ENCODE assay signal across 16 cellular contexts in the genomic region with DNA sequence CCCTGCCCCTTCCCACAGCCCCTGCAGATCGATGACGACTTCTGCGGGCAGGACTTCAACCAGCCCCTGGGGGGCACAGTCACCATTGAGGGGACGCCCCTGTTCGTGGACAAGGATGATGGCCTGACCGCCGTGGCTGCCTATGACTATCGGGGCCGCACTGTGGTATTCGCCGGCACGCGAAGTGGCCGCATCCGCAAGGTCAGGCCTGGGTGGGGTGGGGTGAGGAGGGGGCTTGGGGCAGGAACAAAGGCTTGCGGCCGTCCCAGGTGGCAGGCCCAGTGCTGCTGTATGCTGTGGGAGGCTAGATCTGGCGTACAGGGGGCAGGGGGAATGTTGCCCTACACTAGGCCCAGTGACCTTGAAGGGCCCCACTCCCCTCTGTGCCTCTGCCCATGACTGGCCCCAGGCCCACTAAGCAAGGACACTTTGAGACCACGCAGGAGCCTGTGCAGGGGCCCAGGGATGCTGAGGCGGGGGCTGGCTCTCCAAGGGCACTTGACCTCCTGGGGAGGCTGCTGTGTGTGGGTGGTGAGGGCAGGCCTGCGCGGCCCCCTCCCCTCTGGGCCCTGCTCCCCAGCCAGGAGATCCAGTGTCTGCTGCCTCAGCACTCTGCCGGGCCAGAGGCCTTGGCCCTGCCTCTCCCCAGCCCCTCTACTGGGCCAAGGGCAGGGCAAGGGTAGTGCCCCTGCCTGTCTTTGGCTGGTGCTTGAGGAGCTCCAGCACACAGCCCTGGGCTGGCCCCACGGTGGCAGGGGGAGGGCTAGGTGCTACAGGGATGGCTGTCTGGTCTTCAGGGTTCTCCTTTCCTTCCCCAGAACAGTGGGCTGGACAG.
"Had no signal": no experiment of that assay in that cellular context is flagged by ENCODE, and none has a peak within 500 bp of the region (broad histone marks: within the 10 kb centered on the region; RNA-seq: fewer than 3 reads in every experiment).

No MANE protein-coding gene starts in this region.

- H3K27ac Mint-ChIP-seq: activated CD4-positive, alpha-beta memory T cell treated with anti-CD3 and anti-CD28 coated beads for 36 hours; activated naive CD4-positive, alpha-beta T cell treated with anti-CD3 and anti-CD28 coated beads, Interleukin-2, amount 10 ng/mL, durations not matched to agents 7 days and 5 days; activated T-cell treated with anti-CD3 and anti-CD28 coated beads, Interleukin-2, amount 50 U/mL, for 72 hours; naive thymus-derived CD8-positive, alpha-beta T cell; neural progenitor cell; T-helper 17 cell had no signal

- H3K36me3 ChIP-seq: neural progenitor cell, prostate gland had no signal

- H3K4me1 ChIP-seq: neural progenitor cell had no signal

- H3K36me3 Mint-ChIP-seq: activated naive CD4-positive, alpha-beta T cell treated with anti-CD3 and anti-CD28 coated beads, Interleukin-2, amount 10 ng/mL, durations not matched to agents 7 days and 5 days had no signal

- H3K27me3 Mint-ChIP-seq: activated CD4-positive, alpha-beta memory T cell treated with anti-CD3 and anti-CD28 coated beads for 36 hours; activated naive CD4-positive, alpha-beta T cell treated with anti-CD3 and anti-CD28 coated beads, Interleukin-2, amount 10 ng/mL, durations not matched to agents 7 days and 5 days; naive thymus-derived CD8-positive, alpha-beta T cell; T-helper 17 cell had no signal

- DNase-seq: activated CD4-positive, alpha-beta memory T cell treated with anti-CD3 and anti-CD28 coated beads for 36 hours; activated CD4-positive, alpha-beta T cell treated with anti-CD3 and anti-CD28 coated beads for 48 hours; activated effector memory CD4-positive, alpha-beta T cell treated with Interleukin-2 at 50 U/mL for 16 hours; activated naive CD4-positive, alpha-beta T cell treated with anti-CD3 and anti-CD28 coated beads, Interleukin-2, amount 10 ng/mL, durations not matched to agents 7 days and 5 days; activated T-cell treated with anti-CD3 and anti-CD28 coated beads, Interleukin-2, amount 50 U/mL, for 72 hours; amygdala; naive thymus-derived CD8-positive, alpha-beta T cell; stimulated activated CD4-positive, alpha-beta T cell treated with anti-CD3 and anti-CD28 coated beads, Interleukin-1b, Interleukin-23, amount 100 ng/mL, for 48 hours; SW 1271; T-helper 17 cell; testis; upper lobe of right lung had no signal

- H3K9me3 ChIP-seq: prostate gland, testis, upper lobe of right lung had no signal

- H3K27me3 ChIP-seq: neural progenitor cell, testis, upper lobe of right lung had no signal

- H3K27ac ChIP-seq: neural progenitor cell, prostate gland, testis, upper lobe of right lung had no signal

- H3K4me3 Mint-ChIP-seq: activated CD4-positive, alpha-beta memory T cell treated with anti-CD3 and anti-CD28 coated beads for 36 hours; activated naive CD4-positive, alpha-beta T cell treated with anti-CD3 and anti-CD28 coated beads, Interleukin-2, amount 10 ng/mL, durations not matched to agents 7 days and 5 days; activated T-cell treated with anti-CD3 and anti-CD28 coated beads, Interleukin-2, amount 50 U/mL, for 72 hours; neural progenitor cell; T-helper 17 cell had no signal

- H3K9me3 Mint-ChIP-seq: activated CD4-positive, alpha-beta memory T cell treated with anti-CD3 and anti-CD28 coated beads for 36 hours; activated naive CD4-positive, alpha-beta T cell treated with anti-CD3 and anti-CD28 coated beads, Interleukin-2, amount 10 ng/mL, durations not matched to agents 7 days and 5 days; activated T-cell treated with anti-CD3 and anti-CD28 coated beads, Interleukin-2, amount 50 U/mL, for 72 hours; naive thymus-derived CD8-positive, alpha-beta T cell; neural progenitor cell had no signal

- H3K4me1 Mint-ChIP-seq: activated naive CD4-positive, alpha-beta T cell treated with anti-CD3 and anti-CD28 coated beads, Interleukin-2, amount 10 ng/mL, durations not matched to agents 7 days and 5 days had no signal

- ATAC-seq: activated T-cell treated with anti-CD3 and anti-CD28 coated beads, Interleukin-2, amount 50 U/mL, for 72 hours; naive thymus-derived CD8-positive, alpha-beta T cell; T-helper 17 cell; upper lobe of right lung had no signal

- H3K4me3 ChIP-seq: lung, neural progenitor cell, prostate gland, skin epidermis, testis, upper lobe of right lung had no signal
